ENCODE assay signal across 17 cellular contexts in genomic region chr1:118118469-118118868, GRCh38.
DNase-seq lines count a peak whose midpoint lies in the region; ATAC-seq and TF ChIP-seq lines count a peak whose summit lies in the region.
"Had no signal": no experiment of that assay in that cellular context is flagged by ENCODE, and none has a peak within 500 bp of the region (broad histone marks: within the 10 kb centered on the region; RNA-seq: fewer than 3 reads in every experiment).

No MANE protein-coding gene starts in this region.

- ATAC-seq in body of pancreas (peak; percentile 91), mucosa of descending colon (peak; percentile 91), HG03025 (IDR thresholded peaks at IDR 0.05; ENCODE audit: low FRiP score, unreplicated experiment) (no peak), HG02973 (IDR thresholded peaks at IDR 0.05; ENCODE audit: unreplicated experiment) (no peak)
- ATAC-seq: stimulated activated naive CD8-positive, alpha-beta T cell treated with anti-CD3 and anti-CD28 coated beads, Interleukin-15, Interleukin-2, amounts not matched to agents 100 U/mL and 50 U/mL, for 24 hours had no signal

- H3K9me3 ChIP-seq in body of pancreas, result no peaks in the 10 kb centered on the region
- H3K9me3 ChIP-seq in mucosa of descending colon, result no peaks in the 10 kb centered on the region
- H3K9me3 ChIP-seq in suprapubic skin, result no peaks in the 10 kb centered on the region
- H3K9me3 ChIP-seq: BE2C had no signal

- peak overlapping the region in 3 of 4 donors; percentile 41 to 42 (median 42) for H3K27ac ChIP-seq in body of pancreas
- peak overlapping the region; percentile 21 for H3K27ac ChIP-seq in suprapubic skin

- peaks cover 58% of the 10 kb centered on the region for H3K4me1 ChIP-seq in body of pancreas
- H3K4me1 ChIP-seq in mucosa of descending colon (ENCODE audit: low read depth), result no peaks in the 10 kb centered on the region
- peaks cover 16% of the 10 kb centered on the region for H3K4me1 ChIP-seq in suprapubic skin
- H3K4me1 ChIP-seq: BE2C had no signal

- 7 to 15% methylated on average over 5 of the region's 5 CpGs for WGBS in body of pancreas, 2 donors
- 23% methylated on average over 5 of the region's 5 CpGs for WGBS in suprapubic skin

- H3K27me3 ChIP-seq in body of pancreas (no peaks in the 10 kb centered on the region), suprapubic skin (no peaks in the 10 kb centered on the region)

- TF ChIP-seq POLR2A in body of pancreas (IDR thresholded peaks at IDR 0.05) (no peak), suprapubic skin (IDR thresholded peaks at IDR 0.05) (no peak)

- TF ChIP-seq CTCF in body of pancreas (IDR thresholded peaks at IDR 0.05) (no peak), mucosa of descending colon (IDR thresholded peaks at IDR 0.05) (no peak), suprapubic skin (IDR thresholded peaks at IDR 0.05) (no peak)

- H3K4me3 ChIP-seq in body of pancreas (no peak overlapping the region), mucosa of descending colon (no peak overlapping the region), suprapubic skin (no peak overlapping the region)

- no peaks in the 10 kb centered on the region for H3K36me3 ChIP-seq in body of pancreas (replicated peaks in 1 of 2; ENCODE audit: insufficient read depth in 1 of 2, low read depth in 2 of 2)
- H3K36me3 ChIP-seq in mucosa of descending colon (ENCODE audit: low read depth), result no peaks in the 10 kb centered on the region
- H3K36me3 ChIP-seq in suprapubic skin, result no peaks in the 10 kb centered on the region
- H3K36me3 ChIP-seq: BE2C had no signal

- intact Hi-C loops in body of pancreas (cut with DNase I), result no loop called here
- intact Hi-C loops in mucosa of descending colon (cut with DNase I, micrococcal nuclease), result no loop called here

- TF ChIP-seq EP300 in suprapubic skin (IDR thresholded peaks at IDR 0.05), result no peak

- DNase-seq in NCI-H2196 (lab: John Stamatoyannopoulos, UW; ENCODE audit: unreplicated experiment) (peak; percentile 12), NCI-H2196 treated with DMSO at 0.1 percent for 48 hours (lab: John Stamatoyannopoulos, UW; ENCODE audit: unreplicated experiment) (no peak), body of pancreas (peak; percentile 61 to 79 (median 71)), mucosa of descending colon (peak in 2 of 3 donors; percentile 30 to 39), suprapubic skin (ENCODE audit: low spot score in 2 of 2) (no peak), NCI-H510A (lab: John Stamatoyannopoulos, UW) (no peak)
- DNase-seq: activated CD4-positive, alpha-beta T cell treated with anti-CD3 and anti-CD28 coated beads for 1 hour; activated naive CD8-positive, alpha-beta T cell treated with anti-CD3 and anti-CD28 coated beads, Interleukin-2, amount 10 ng/mL, durations not matched to agents 7 days and 5 days; BE2C; H7; MM.1S; NCI-H1694; NK-92 treated with Interleukin-12 subunit alpha and Interleukin-12 subunit beta, amount 100 ng/mL, for 24 hours; stimulated activated naive CD8-positive, alpha-beta T cell treated with anti-CD3 and anti-CD28 coated beads, Interleukin-15, Interleukin-2, amounts not matched to agents 100 U/mL and 50 U/mL, for 24 hours; T1000 had no signal

Comparison
In these comparisons a context has a peak if more than half of its experiments do, and no peak if none do; other contexts are left out.
1. DNase-seq: peak in NCI-H2196 (single experiment), body of pancreas (4 of 4) and mucosa of descending colon (2 of 3); none in NCI-H2196 treated with DMSO at 0.1 percent for 48 hours (single experiment), suprapubic skin (0 of 2) and NCI-H510A (single experiment).
2. ATAC-seq: peak in body of pancreas (single experiment) and mucosa of descending colon (single experiment); none in HG03025 (single experiment) and HG02973 (single experiment).